In genomic region chr21:43343095-43343991, GRCh38 we compare ENCODE assay signal across 1 cellular context.
TF ChIP-seq lines count a peak whose summit lies in the region.

No MANE protein-coding gene starts in this region.

TF ChIP-seq in HepG2, 621 proteins besides CTCF, POLR2A, EP300 and RAD21 (continued from another document and continues in another):
- TF ChIP-seq PRDM10 (CRISPR knock-in tag; IDR thresholded peaks at IDR 0.05; ENCODE audit: low read depth) (0 out of 2 replicates have a peak, but pooled peaks have one; percentile 24), AHDC1 (CRISPR knock-in tag; IDR thresholded peaks at IDR 0.05; ENCODE audit: borderline replicate concordance) (peak; percentile 24; the same call in 1 of the 2 replicates), ZFP90 (CRISPR knock-in tag; IDR thresholded peaks at IDR 0.05; ENCODE audit: borderline replicate concordance) (peak; percentile 89; the same call in 1 of the 2 replicates), AKAP8 (CRISPR knock-in tag; IDR thresholded peaks at IDR 0.05) (0 out of 2 replicates have a peak, but pooled peaks have one; percentile 60), ESRRA (CRISPR knock-in tag; IDR thresholded peaks at IDR 0.05; ENCODE audit: low read depth) (peak; percentile 51), NRL (CRISPR knock-in tag; IDR thresholded peaks at IDR 0.05; ENCODE audit: borderline replicate concordance) (no peak), ZNF430 (CRISPR knock-in tag; IDR thresholded peaks at IDR 0.05) (no peak), ELF3 (CRISPR knock-in tag; IDR thresholded peaks at IDR 0.05) (peak; percentile 53; the same call in 1 of the 2 replicates), CBFB (CRISPR knock-in tag; IDR thresholded peaks at IDR 0.05) (no peak), KAT8 (CRISPR knock-in tag; IDR thresholded peaks at IDR 0.05) (peak; percentile 67; the same call in 1 of the 2 replicates), KDM3A (CRISPR knock-in tag; IDR thresholded peaks at IDR 0.05; ENCODE audit: low read depth) (no peak), ZNF740 (CRISPR knock-in tag; IDR thresholded peaks at IDR 0.05) (0 out of 2 replicates have a peak, but pooled peaks have one; percentile 16), ZNF441 (CRISPR knock-in tag; IDR thresholded peaks at IDR 0.05; ENCODE audit: borderline replicate concordance) (no peak), PREB (CRISPR knock-in tag; IDR thresholded peaks at IDR 0.05) (no peak), SRSF4 (IDR thresholded peaks at IDR 0.05; ENCODE audit: low read depth, low read length, poor library complexity, severe bottlenecking) (no peak), RARA (CRISPR knock-in tag; IDR thresholded peaks at IDR 0.05) (peak; percentile 96), SAFB2 (CRISPR knock-in tag; IDR thresholded peaks at IDR 0.05; ENCODE audit: borderline replicate concordance, low read depth) (no peak), ZNF343 (CRISPR knock-in tag; IDR thresholded peaks at IDR 0.05) (no peak; the same call in 1 of the 2 replicates), FOXJ3 (CRISPR knock-in tag; IDR thresholded peaks at IDR 0.05; ENCODE audit: borderline replicate concordance) (peak; percentile 91; the same call in 1 of the 2 replicates), MED13 (CRISPR knock-in tag; IDR thresholded peaks at IDR 0.05) (peak; percentile 84), ZC3H13 (CRISPR knock-in tag; IDR thresholded peaks at IDR 0.05) (no peak), SPEN (CRISPR knock-in tag; IDR thresholded peaks at IDR 0.05; ENCODE audit: low read depth) (peak; percentile 71), THYN1 (CRISPR knock-in tag; IDR thresholded peaks at IDR 0.05; ENCODE audit: borderline replicate concordance, low read depth) (no peak), HIVEP1 (CRISPR knock-in tag; IDR thresholded peaks at IDR 0.05) (peak; percentile 63; the same call in 1 of the 2 replicates), ZC3H4 (CRISPR knock-in tag; IDR thresholded peaks at IDR 0.05; ENCODE audit: borderline replicate concordance) (no peak), ISL2 (CRISPR knock-in tag; IDR thresholded peaks at IDR 0.05) (peak; percentile 75), ERF (CRISPR knock-in tag; IDR thresholded peaks at IDR 0.05) (peak; percentile 77; the same call in 1 of the 2 replicates), ZNF552 (CRISPR knock-in tag; IDR thresholded peaks at IDR 0.05; ENCODE audit: borderline replicate concordance) (no peak), ZBTB3 (CRISPR knock-in tag; IDR thresholded peaks at IDR 0.05; ENCODE audit: borderline replicate concordance, low read depth) (peak; percentile 78; the same call in 1 of the 2 replicates), HNF1B (CRISPR knock-in tag; IDR thresholded peaks at IDR 0.05) (peak; percentile 73), SNAI1 (CRISPR knock-in tag; IDR thresholded peaks at IDR 0.05; ENCODE audit: borderline replicate concordance) (peak; percentile 86; the same call in 1 of the 2 replicates), HNRNPLL (IDR thresholded peaks at IDR 0.05; ENCODE audit: low read depth, low read length, poor library complexity, severe bottlenecking) (peak; percentile 61), ZNF780A (CRISPR knock-in tag; IDR thresholded peaks at IDR 0.05) (no peak), KAT7 (CRISPR knock-in tag; IDR thresholded peaks at IDR 0.05; ENCODE audit: borderline replicate concordance) (no peak), IKZF1 (IDR thresholded peaks at IDR 0.05) (no peak), MATR3 (CRISPR knock-in tag; IDR thresholded peaks at IDR 0.05) (no peak), ZFYVE20 (CRISPR knock-in tag; IDR thresholded peaks at IDR 0.05; ENCODE audit: borderline replicate concordance, low read depth) (no peak), ARID4A (CRISPR knock-in tag; IDR thresholded peaks at IDR 0.05; ENCODE audit: borderline replicate concordance) (peak; percentile 41; the same call in 1 of the 2 replicates), TCF7L2 (IDR thresholded peaks at IDR 0.05; ENCODE audit: low read depth, low read length) (no peak), DBP (CRISPR knock-in tag; IDR thresholded peaks at IDR 0.05; ENCODE audit: not compliant biosample characterization) (no peak), U2AF2 (IDR thresholded peaks at IDR 0.05; ENCODE audit: low read depth, low read length) (no peak), BRD4 (CRISPR knock-in tag; IDR thresholded peaks at IDR 0.05) (peak; percentile 86), PITX1 (CRISPR knock-in tag; IDR thresholded peaks at IDR 0.05) (peak; percentile 55; the same call in 1 of the 2 replicates)
